ENCODE assay signal across 8 cellular contexts in genomic region chr7:55415173-55415778, GRCh38. TPM values are rescaled to one million over a fixed set of nuclear protein-coding genes. Genes with fewer than 3 reads are reported as not detected.
DNase-seq lines count a peak whose midpoint lies in the region; ATAC-seq and TF ChIP-seq lines count a peak whose summit lies in the region.

No MANE protein-coding gene starts in this region.

- H3K14ac ChIP-seq in H9 (ENCODE audit: insufficient read depth, low read length): no peak overlapping the region

- no peak overlapping the region for H2BK5ac ChIP-seq in H9 (ENCODE audit: insufficient read length, low read length)

- CTCF ChIA-PET in GM10248 (lab: Yijun Ruan, JAX): interaction anchor here (0.6 to 4.6 kb wide), 39 partner anchors 9 to 657 kb away, joined by 3 to 132 read pairs (median 4); partner anchors contain the start of genes LANCL2 and SEC61G

- no peak overlapping the region for H2BK15ac ChIP-seq in H9 (ENCODE audit: low read depth, low read length)

- H4K5ac ChIP-seq in H9 (ENCODE audit: insufficient read length, low read depth, low read length): no peak overlapping the region

- TF ChIP-seq EP300 in ovary (IDR thresholded peaks at IDR 0.05) (no peak), upper lobe of left lung (IDR thresholded peaks at IDR 0.05) (no peak)

- H3K4me3 ChIP-seq in foreskin fibroblast (ENCODE audit: low read depth in 1 of 2, low read length in 2 of 2) (no peak overlapping the region), ovary (no peak overlapping the region), upper lobe of left lung (no peak overlapping the region)

- H3K27me3 ChIP-seq in H9 (ENCODE audit: insufficient read depth, low read length) (no peaks in the 10 kb centered on the region), ovary (no peaks in the 10 kb centered on the region), upper lobe of left lung (no peaks in the 10 kb centered on the region)

- no peak overlapping the region for H3T11ph ChIP-seq in H9 (ENCODE audit: low read length)

- DNase-seq in GM10248 (ENCODE audit: extremely low spot score) (peak; percentile 86), H9 (peak; percentile 75), M059J (ENCODE audit: low read depth) (peak; percentile 74), SHP77 (lab: John Stamatoyannopoulos, UW) (peak; percentile 82 to 93), foreskin fibroblast (peak; percentile 53 to 87), ovary (peak; percentile 74 to 83 (median 78)), upper lobe of left lung (peak in 1 of 2 donors; percentile 73)
- peak; percentile 58 for DNase-seq in activated T-helper 2 cell treated with anti-CD3 and anti-CD28 coated beads, Interferon-gamma antibody, Interleukin-2, Interleukin-4, amounts not matched to agents 10 μg/mL and 5 μg/mL and 100 μg/mL, durations not matched to agents 14 hours and 24 hours and 36 hours (ENCODE audit: low spot score)

- TF ChIP-seq CTCF in GM10248 (IDR thresholded peaks at IDR 0.05; ENCODE audit: control extremely low read depth, extremely low read depth, low read depth, missing control alignments): peak; percentile 75
- peak; percentile 88 for TF ChIP-seq CTCF in H9 (conservative IDR thresholded peaks at IDR 0.05)
- peak; percentile 67 for TF ChIP-seq CTCF in foreskin fibroblast (IDR thresholded peaks at IDR 0.05; ENCODE audit: low read depth, low read length)
- peak; percentile 63 to 88 (median 65) for TF ChIP-seq CTCF in ovary (IDR thresholded peaks at IDR 0.05)
- peak; percentile 55 to 77 (median 63) for TF ChIP-seq CTCF in upper lobe of left lung (IDR thresholded peaks at IDR 0.05)

- H2AK5ac ChIP-seq in H9 (ENCODE audit: insufficient read length, low read length): no peak overlapping the region

- no peak overlapping the region for H3K18ac ChIP-seq in H9 (ENCODE audit: insufficient read length, low read depth, low read length)

- no peak overlapping the region for H3K56ac ChIP-seq in H9 (ENCODE audit: insufficient read length, low read depth, low read length)

- no peak overlapping the region for H2BK20ac ChIP-seq in H9 (ENCODE audit: low read depth, low read length, poor library complexity, severe bottlenecking)

- no peaks in the 10 kb centered on the region for H3K9me3 ChIP-seq in H9 (ENCODE audit: control insufficient read depth, low read depth, low read length)
- no peaks in the 10 kb centered on the region for H3K9me3 ChIP-seq in ovary
- no peaks in the 10 kb centered on the region for H3K9me3 ChIP-seq in upper lobe of left lung

- POLR2A ChIA-PET in GM10248 (lab: Yijun Ruan, JAX): no interaction called here

- H3K36me3 ChIP-seq in ovary: no peaks in the 10 kb centered on the region
- H3K36me3 ChIP-seq in upper lobe of left lung: peaks cover 0 to 8% (median 2%) of the 10 kb centered on the region in 4 donors

- peaks cover 0 to 15% (median 4%) of the 10 kb centered on the region in 3 experiments; a peak in 4 of 7 replicates for H3K36me3 Mint-ChIP-seq in H9 (ENCODE audit: insufficient read depth in 1 of 3, low read depth in 3 of 3)
- H3K36me3 Mint-ChIP-seq in activated T-helper 2 cell treated with anti-CD3 and anti-CD28 coated beads, Interferon-gamma antibody, Interleukin-2, Interleukin-4, amounts not matched to agents 10 μg/mL and 5 μg/mL and 100 μg/mL, durations not matched to agents 14 hours and 24 hours and 36 hours (ENCODE audit: low read depth): no peaks in the 10 kb centered on the region

- H4K8ac ChIP-seq in H9 (replicated peaks; ENCODE audit: insufficient read length, low read depth, low read length): no peak overlapping the region

- H3K79me1 ChIP-seq in H9 (ENCODE audit: insufficient read depth, low read depth, low read length, poor library complexity, severe bottlenecking): no peaks in the 10 kb centered on the region

- H3K4me1 Mint-ChIP-seq in H9: peaks cover under 1 to 1% of the 10 kb centered on the region in 2 experiments; a peak in 3 of 4 replicates
- peaks cover 2% of the 10 kb centered on the region for H3K4me1 Mint-ChIP-seq in activated T-helper 2 cell treated with anti-CD3 and anti-CD28 coated beads, Interferon-gamma antibody, Interleukin-2, Interleukin-4, amounts not matched to agents 10 μg/mL and 5 μg/mL and 100 μg/mL, durations not matched to agents 14 hours and 24 hours and 36 hours (ENCODE audit: low read depth)

- H3K23ac ChIP-seq in H9 (ENCODE audit: insufficient read length, low read depth, low read length): no peak overlapping the region

- H3K79me2 ChIP-seq in H9 (ENCODE audit: insufficient read depth, low read length): no peaks in the 10 kb centered on the region

- no peak overlapping the region for H3K27ac Mint-ChIP-seq in H9
- H3K27ac Mint-ChIP-seq in activated T-helper 2 cell treated with anti-CD3 and anti-CD28 coated beads, Interferon-gamma antibody, Interleukin-2, Interleukin-4, amounts not matched to agents 10 μg/mL and 5 μg/mL and 100 μg/mL, durations not matched to agents 14 hours and 24 hours and 36 hours: no peak overlapping the region

- no peak overlapping the region for H3K9ac ChIP-seq in H9 (ENCODE audit: extremely low read depth, insufficient read length, low read length)

- H3K4me3 Mint-ChIP-seq in H9: no peak overlapping the region
- H3K4me3 Mint-ChIP-seq in activated T-helper 2 cell treated with anti-CD3 and anti-CD28 coated beads, Interferon-gamma antibody, Interleukin-2, Interleukin-4, amounts not matched to agents 10 μg/mL and 5 μg/mL and 100 μg/mL, durations not matched to agents 14 hours and 24 hours and 36 hours (ENCODE audit: low read depth): no peak overlapping the region

- no peaks in the 10 kb centered on the region for H3K9me3 Mint-ChIP-seq in H9
- no peaks in the 10 kb centered on the region for H3K9me3 Mint-ChIP-seq in activated T-helper 2 cell treated with anti-CD3 and anti-CD28 coated beads, Interferon-gamma antibody, Interleukin-2, Interleukin-4, amounts not matched to agents 10 μg/mL and 5 μg/mL and 100 μg/mL, durations not matched to agents 14 hours and 24 hours and 36 hours

- H2BK12ac ChIP-seq in H9 (ENCODE audit: insufficient read length, low read depth, low read length): no peak overlapping the region

- H3K27ac ChIP-seq in H9 (ENCODE audit: insufficient read length, low read depth, low read length): no peak overlapping the region
- H3K27ac ChIP-seq in ovary: no peak overlapping the region
- no peak overlapping the region for H3K27ac ChIP-seq in upper lobe of left lung

- no peaks in the 10 kb centered on the region for H4K20me1 ChIP-seq in H9 (ENCODE audit: control insufficient read depth, insufficient read depth, insufficient read length)

- no peak overlapping the region for H2AFZ ChIP-seq in H9 (ENCODE audit: low read length)

- H3K4ac ChIP-seq in H9 (ENCODE audit: low read depth, low read length): no peak overlapping the region

- no peak overlapping the region for H4K91ac ChIP-seq in H9 (ENCODE audit: insufficient read length, low read depth, low read length)

- no peak overlapping the region for H3K4me2 ChIP-seq in H9 (ENCODE audit: insufficient read depth, insufficient read length, low read length)

- no peaks in the 10 kb centered on the region for H3K23me2 ChIP-seq in H9 (ENCODE audit: insufficient read length, low read depth, low read length, poor library complexity, severe bottlenecking)

- peak; percentile 87 to 96 for ATAC-seq in upper lobe of left lung (ENCODE audit: low FRiP score in 2 of 2)

- H2BK120ac ChIP-seq in H9 (ENCODE audit: low read depth, low read length, poor library complexity, severe bottlenecking): no peak overlapping the region

- H3K4me1 ChIP-seq in H9 (ENCODE audit: insufficient read depth, low read length) (no peaks in the 10 kb centered on the region), ovary (ENCODE audit: insufficient read depth) (no peaks in the 10 kb centered on the region), upper lobe of left lung (no peaks in the 10 kb centered on the region)

- intact Hi-C loops in activated T-helper 2 cell treated with anti-CD3 and anti-CD28 coated beads, Interferon-gamma antibody, Interleukin-2, Interleukin-4, amounts not matched to agents 10 μg/mL and 5 μg/mL and 100 μg/mL, durations not matched to agents 14 hours and 24 hours and 36 hours (cut with micrococcal nuclease): loop anchor here (1.0 to 5.0 kb wide), 3 partner anchors 48 to 643 kb away; partner anchors contain the start of gene LANCL2
- intact Hi-C loops in ovary (cut with DNase I): loop anchor here in 2 of 4 donors (2.0 to 10.0 kb wide), 3 partner anchors 133 to 640 kb away; no protein-coding TSS in a partner anchor

- no peaks in the 10 kb centered on the region for H3K27me3 Mint-ChIP-seq in H9 (ENCODE audit: low read depth)
- no peaks in the 10 kb centered on the region for H3K27me3 Mint-ChIP-seq in activated T-helper 2 cell treated with anti-CD3 and anti-CD28 coated beads, Interferon-gamma antibody, Interleukin-2, Interleukin-4, amounts not matched to agents 10 μg/mL and 5 μg/mL and 100 μg/mL, durations not matched to agents 14 hours and 24 hours and 36 hours (ENCODE audit: low read depth)

- no CpG with 5 or more reads among the region's 6 CpGs for WGBS in H9 (ENCODE audit: extremely low coverage, insufficient read length, low lambda C conversion rate)
- 35 to 48% (median 47%) methylated on average over 6 of the region's 6 CpGs for WGBS in ovary, 3 donors
- WGBS in upper lobe of left lung, 2 donors: 41 to 46% methylated on average over 6 of the region's 6 CpGs

- TF ChIP-seq POLR2A in ovary (IDR thresholded peaks at IDR 0.05) (no peak), upper lobe of left lung (IDR thresholded peaks at IDR 0.05) (no peak)

RNA-seq across cellular contexts. Expression of gene LANCL2, which starts 50.1 kb away (rescaled TPM):
- total RNA-seq in H9 (2021) (26.4 and 30.4 TPM in 2 replicates), ovary (10 to 100 TPM in 6 of 7 donors, 1 to 10 TPM in 1; 7.5 to 20.4 (median 15.6) TPM), upper lobe of left lung (10 to 100 TPM in 4 of 6 donors, 1 to 10 TPM in 2; 4.6 to 19.9 (median 12.6) TPM)
- 12.7 and 32.8 TPM in 2 replicates for total RNA-seq in M059J (2014; rRNA removed; shearing (Covaris generic))
- 8.6 and 9.5 TPM in 2 replicates for total RNA-seq in activated T-helper 2 cell treated with anti-CD3 and anti-CD28 coated beads, Interferon-gamma antibody, Interleukin-2, Interleukin-4, amounts not matched to agents 10 μg/mL and 5 μg/mL and 100 μg/mL, durations not matched to agents 14 hours and 24 hours and 36 hours
- 10 to 100 TPM; 16.8 to 19.6 TPM for polyA plus RNA-seq in ovary
